In the genomic region with DNA sequence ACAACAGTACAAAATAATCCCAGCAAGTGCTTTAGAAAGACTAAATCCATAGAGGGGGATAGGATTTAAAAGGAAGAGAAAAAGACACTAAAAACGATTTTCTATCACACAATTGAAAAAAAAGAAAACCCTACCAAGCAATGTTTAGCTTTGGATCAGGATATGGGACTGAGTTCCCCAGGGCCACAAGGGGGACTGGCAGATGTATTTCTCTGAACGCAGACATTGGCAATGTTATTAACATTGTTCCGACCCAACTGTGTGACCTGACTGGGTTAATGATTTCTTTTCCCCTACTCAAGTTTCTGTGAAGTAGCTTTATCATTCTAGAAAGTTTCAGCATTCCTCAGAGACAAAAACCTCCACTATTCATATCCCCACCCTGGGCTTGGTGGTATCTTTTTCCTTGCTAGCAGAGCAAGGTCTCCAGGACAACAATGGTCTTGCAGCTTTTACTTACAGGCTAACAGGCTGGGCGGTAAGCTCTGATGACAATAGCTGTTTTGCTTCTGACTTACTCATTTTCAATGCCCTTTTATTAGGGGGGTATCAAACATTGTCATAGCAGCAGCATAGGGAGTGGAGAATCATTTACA, we compare ENCODE assay signal across 1 cellular context.
TF ChIP-seq lines count a peak whose summit lies in the region.

No MANE protein-coding gene starts in this region.

TF ChIP-seq in HepG2, 621 proteins besides CTCF, POLR2A, EP300 and RAD21:
- TF ChIP-seq, protein P1, sequence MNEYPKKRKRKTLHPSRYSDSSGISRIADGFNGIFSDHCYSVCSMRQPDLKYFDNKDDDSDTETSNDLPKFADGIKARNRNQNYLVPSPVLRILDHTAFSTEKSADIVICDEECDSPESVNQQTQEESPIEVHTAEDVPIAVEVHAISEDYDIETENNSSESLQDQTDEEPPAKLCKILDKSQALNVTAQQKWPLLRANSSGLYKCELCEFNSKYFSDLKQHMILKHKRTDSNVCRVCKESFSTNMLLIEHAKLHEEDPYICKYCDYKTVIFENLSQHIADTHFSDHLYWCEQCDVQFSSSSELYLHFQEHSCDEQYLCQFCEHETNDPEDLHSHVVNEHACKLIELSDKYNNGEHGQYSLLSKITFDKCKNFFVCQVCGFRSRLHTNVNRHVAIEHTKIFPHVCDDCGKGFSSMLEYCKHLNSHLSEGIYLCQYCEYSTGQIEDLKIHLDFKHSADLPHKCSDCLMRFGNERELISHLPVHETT (CRISPR knock-in tag; conservative IDR thresholded peaks at IDR 0.05): no peak
- TF ChIP-seq, protein P2, sequence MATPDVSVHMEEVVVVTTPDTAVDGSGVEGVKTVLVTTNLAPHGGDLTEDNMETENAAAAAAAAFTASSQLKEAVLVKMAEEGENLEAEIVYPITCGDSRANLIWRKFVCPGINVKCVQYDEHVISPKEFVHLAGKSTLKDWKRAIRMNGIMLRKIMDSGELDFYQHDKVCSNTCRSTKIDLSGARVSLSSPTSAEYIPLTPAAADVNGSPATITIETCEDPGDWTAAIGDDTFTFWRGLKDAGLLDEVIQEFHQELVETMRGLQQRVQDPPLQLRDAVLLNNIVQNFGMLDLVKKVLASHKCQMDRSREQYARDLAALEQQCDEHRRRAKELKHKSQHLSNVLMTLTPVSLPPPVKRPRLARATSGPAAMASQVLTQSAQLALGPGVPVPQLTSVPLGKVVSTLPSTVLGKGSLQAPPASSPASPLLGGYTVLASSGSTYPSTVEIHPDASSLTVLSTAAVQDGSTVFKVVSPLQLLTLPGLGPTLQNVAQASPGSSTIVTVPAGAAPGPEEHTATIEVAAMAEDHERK (CRISPR knock-in tag; IDR thresholded peaks at IDR 0.05; ENCODE audit: low read depth): no peak
- TF ChIP-seq ESRRA (CRISPR knock-in tag; IDR thresholded peaks at IDR 0.05; ENCODE audit: low read depth) (no peak), WIZ (CRISPR knock-in tag; IDR thresholded peaks at IDR 0.05) (no peak), KLF6 (CRISPR knock-in tag; IDR thresholded peaks at IDR 0.05) (no peak)
TF ChIP-seq in HepG2: peak in this region for 0.
